Comparison of ENCODE assay signal across 28 cellular contexts in the genomic region with DNA sequence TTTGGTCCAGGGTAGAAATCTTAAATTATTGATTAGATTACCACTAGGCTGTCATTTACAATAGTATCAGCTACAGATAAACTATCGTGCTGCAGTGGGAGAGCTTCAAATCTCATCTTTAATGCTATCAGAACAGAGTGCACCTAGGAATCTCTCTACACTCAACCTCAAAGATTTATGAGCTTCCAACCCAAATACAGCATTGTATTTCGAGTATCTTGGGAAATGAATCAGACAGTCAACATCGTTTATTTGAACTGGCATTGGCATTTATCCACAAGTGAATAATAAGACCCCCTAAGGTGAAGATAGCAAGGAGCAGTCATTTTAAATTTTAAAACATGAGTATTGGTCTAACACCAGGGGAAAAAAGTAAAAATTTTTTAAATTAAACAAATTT.
DNase-seq lines count a peak whose midpoint lies in the region; ATAC-seq and TF ChIP-seq lines count a peak whose summit lies in the region.
"Had no signal": no experiment of that assay in that cellular context is flagged by ENCODE, and none has a peak within 500 bp of the region (broad histone marks: within the 10 kb centered on the region; RNA-seq: fewer than 3 reads in every experiment).

No MANE protein-coding gene starts in this region.

- no peak overlapping the region for H3K4me3 Mint-ChIP-seq in activated naive CD4-positive, alpha-beta T cell treated with anti-CD3 and anti-CD28 coated beads, Interleukin-2, amount 10 ng/mL, durations not matched to agents 7 days and 5 days
- H3K4me3 Mint-ChIP-seq: activated B cell treated with CpG ODN at 0.5 μM for 24 hours; activated naive CD8-positive, alpha-beta T cell treated with anti-CD3 and anti-CD28 coated beads, Interleukin-2, amount 10 ng/mL, durations not matched to agents 7 days and 5 days; activated T-helper 17 cell treated with anti-CD3 and anti-CD28 coated beads, Interleukin-2, amount 50 U/mL, for 72 hours; CD8-positive, alpha-beta memory T cell; mesothelial cell of epicardium; naive thymus-derived CD4-positive, alpha-beta T cell; stimulated activated memory B cell treated with anti-CD40 and anti-IgM and Interleukin-4, amounts not matched to agents 10 μg/mL and 1 μg/mL and 100 μg/mL, for 72 hours had no signal

- no peak for TF ChIP-seq CTCF in GM20000 (IDR thresholded peaks at IDR 0.05; ENCODE audit: extremely low read depth, missing control alignments)

- no peaks in the 10 kb centered on the region for H3K4me1 Mint-ChIP-seq in activated naive CD4-positive, alpha-beta T cell treated with anti-CD3 and anti-CD28 coated beads, Interleukin-2, amount 10 ng/mL, durations not matched to agents 7 days and 5 days
- H3K4me1 Mint-ChIP-seq: activated B cell treated with CpG ODN at 0.5 μM for 24 hours; activated naive CD8-positive, alpha-beta T cell treated with anti-CD3 and anti-CD28 coated beads, Interleukin-2, amount 10 ng/mL, durations not matched to agents 7 days and 5 days; activated T-helper 17 cell treated with anti-CD3 and anti-CD28 coated beads, Interleukin-2, amount 50 U/mL, for 72 hours; CD8-positive, alpha-beta memory T cell; naive thymus-derived CD4-positive, alpha-beta T cell; stimulated activated memory B cell treated with anti-CD40 and anti-IgM and Interleukin-4, amounts not matched to agents 10 μg/mL and 1 μg/mL and 100 μg/mL, for 72 hours had no signal

- no peaks in the 10 kb centered on the region for H3K36me3 Mint-ChIP-seq in activated naive CD4-positive, alpha-beta T cell treated with anti-CD3 and anti-CD28 coated beads, Interleukin-2, amount 10 ng/mL, durations not matched to agents 7 days and 5 days
- H3K36me3 Mint-ChIP-seq: activated naive CD8-positive, alpha-beta T cell treated with anti-CD3 and anti-CD28 coated beads, Interleukin-2, amount 10 ng/mL, durations not matched to agents 7 days and 5 days; CD8-positive, alpha-beta memory T cell; naive thymus-derived CD4-positive, alpha-beta T cell; stimulated activated memory B cell treated with anti-CD40 and anti-IgM and Interleukin-4, amounts not matched to agents 10 μg/mL and 1 μg/mL and 100 μg/mL, for 72 hours had no signal

- DNase-seq in NCI-H2029 treated with DMSO at 0.1 percent for 48 hours (lab: John Stamatoyannopoulos, UW) (peak; percentile 7), NCI-H2029 (lab: John Stamatoyannopoulos, UW) (no peak), NCI-H146 treated with DMSO at 0.1 percent for 48 hours (lab: John Stamatoyannopoulos, UW; ENCODE audit: unreplicated experiment) (peak; percentile 72), NCI-H774 (lab: John Stamatoyannopoulos, UW) (peak; percentile 75), renal cortical epithelial cell (ENCODE audit: low read depth) (peak; percentile 8), GM20000 (ENCODE audit: low spot score) (no peak)
- no peak for DNase-seq in activated naive CD4-positive, alpha-beta T cell treated with anti-CD3 and anti-CD28 coated beads, Interleukin-2, amount 10 ng/mL, durations not matched to agents 7 days and 5 days
- DNase-seq: 8988T; activated B cell treated with CpG ODN at 0.5 μM for 24 hours; activated CD4-positive, alpha-beta T cell treated with anti-CD3 and anti-CD28 coated beads, Interleukin-2, amount 50 U/mL, for 4 hours; activated CD8-positive, alpha-beta memory T cell treated with anti-CD3 and anti-CD28 coated beads, Interleukin-2, amount 50 U/mL, for 4 hours; activated naive CD8-positive, alpha-beta T cell treated with anti-CD3 and anti-CD28 coated beads, Interleukin-2, amount 10 ng/mL, durations not matched to agents 7 days and 5 days; CD8-positive, alpha-beta memory T cell; DMS79 treated with DMSO at 0.1 percent for 48 hours; dorsolateral prefrontal cortex; islet precursor cell; MG63; naive thymus-derived CD4-positive, alpha-beta T cell; NCI-H187; NCI-H526 treated with DMSO at 0.1 percent for 48 hours; nucleus accumbens; spleen; stimulated activated CD4-positive, alpha-beta T cell treated with anti-CD3 and anti-CD28 coated beads, Interleukin-2, amount 100 ng/mL, for 48 hours had no signal

- no peak for ATAC-seq in HG03442 (IDR thresholded peaks at IDR 0.05; ENCODE audit: unreplicated experiment)
- ATAC-seq: activated T-helper 17 cell treated with anti-CD3 and anti-CD28 coated beads, Interleukin-2, amount 50 U/mL, for 72 hours; GM12878; naive thymus-derived CD4-positive, alpha-beta T cell; stimulated activated memory B cell treated with anti-CD40 and anti-IgM and Interleukin-4, amounts not matched to agents 10 μg/mL and 1 μg/mL and 100 μg/mL, for 72 hours had no signal

- no peaks in the 10 kb centered on the region for H3K27me3 Mint-ChIP-seq in activated naive CD4-positive, alpha-beta T cell treated with anti-CD3 and anti-CD28 coated beads, Interleukin-2, amount 10 ng/mL, durations not matched to agents 7 days and 5 days
- H3K27me3 Mint-ChIP-seq: activated B cell treated with CpG ODN at 0.5 μM for 24 hours; activated naive CD8-positive, alpha-beta T cell treated with anti-CD3 and anti-CD28 coated beads, Interleukin-2, amount 10 ng/mL, durations not matched to agents 7 days and 5 days; activated T-helper 17 cell treated with anti-CD3 and anti-CD28 coated beads, Interleukin-2, amount 50 U/mL, for 72 hours; CD8-positive, alpha-beta memory T cell; naive thymus-derived CD4-positive, alpha-beta T cell; stimulated activated memory B cell treated with anti-CD40 and anti-IgM and Interleukin-4, amounts not matched to agents 10 μg/mL and 1 μg/mL and 100 μg/mL, for 72 hours had no signal

- H3K27ac Mint-ChIP-seq in activated naive CD4-positive, alpha-beta T cell treated with anti-CD3 and anti-CD28 coated beads, Interleukin-2, amount 10 ng/mL, durations not matched to agents 7 days and 5 days, result no peak overlapping the region
- H3K27ac Mint-ChIP-seq: activated B cell treated with CpG ODN at 0.5 μM for 24 hours; activated naive CD8-positive, alpha-beta T cell treated with anti-CD3 and anti-CD28 coated beads, Interleukin-2, amount 10 ng/mL, durations not matched to agents 7 days and 5 days; activated T-helper 17 cell treated with anti-CD3 and anti-CD28 coated beads, Interleukin-2, amount 50 U/mL, for 72 hours; CD8-positive, alpha-beta memory T cell; mesothelial cell of epicardium; naive thymus-derived CD4-positive, alpha-beta T cell; stimulated activated memory B cell treated with anti-CD40 and anti-IgM and Interleukin-4, amounts not matched to agents 10 μg/mL and 1 μg/mL and 100 μg/mL, for 72 hours had no signal

- CTCF ChIA-PET in activated naive CD4-positive, alpha-beta T cell treated with anti-CD3 and anti-CD28 coated beads, Interleukin-2, amount 10 ng/mL, durations not matched to agents 7 days and 5 days (lab: Charles Lee), result no interaction called here

- peaks cover 3% of the 10 kb centered on the region for H3K9me3 Mint-ChIP-seq in activated naive CD4-positive, alpha-beta T cell treated with anti-CD3 and anti-CD28 coated beads, Interleukin-2, amount 10 ng/mL, durations not matched to agents 7 days and 5 days
- H3K9me3 Mint-ChIP-seq: activated B cell treated with CpG ODN at 0.5 μM for 24 hours; activated naive CD8-positive, alpha-beta T cell treated with anti-CD3 and anti-CD28 coated beads, Interleukin-2, amount 10 ng/mL, durations not matched to agents 7 days and 5 days; activated T-helper 17 cell treated with anti-CD3 and anti-CD28 coated beads, Interleukin-2, amount 50 U/mL, for 72 hours; stimulated activated memory B cell treated with anti-CD40 and anti-IgM and Interleukin-4, amounts not matched to agents 10 μg/mL and 1 μg/mL and 100 μg/mL, for 72 hours had no signal

Comparison
In these comparisons a context has a peak if more than half of its experiments do, and no peak if none do; other contexts are left out.
1. DNase-seq: peak in NCI-H2029 treated with DMSO at 0.1 percent for 48 hours (single experiment), NCI-H146 treated with DMSO at 0.1 percent for 48 hours (single experiment), NCI-H774 (single experiment) and renal cortical epithelial cell (single experiment); none in NCI-H2029 (single experiment), GM20000 (single experiment) and activated naive CD4-positive, alpha-beta T cell treated with anti-CD3 and anti-CD28 coated beads, Interleukin-2, amount 10 ng/mL, durations not matched to agents 7 days and 5 days (single experiment).